Comparison of ENCODE assay signal across 12 cellular contexts in genomic region chr6:9405369-9405768, GRCh38.
DNase-seq lines count a peak whose midpoint lies in the region; ATAC-seq and TF ChIP-seq lines count a peak whose summit lies in the region.
"Had no signal": no experiment of that assay in that cellular context is flagged by ENCODE, and none has a peak within 500 bp of the region (broad histone marks: within the 10 kb centered on the region; RNA-seq: fewer than 3 reads in every experiment).

No MANE protein-coding gene starts in this region.

- TF ChIP-seq CTCF in MCF 10A (IDR thresholded peaks at IDR 0.05; ENCODE audit: unreplicated experiment) = no peak
- TF ChIP-seq CTCF in breast epithelium (IDR thresholded peaks at IDR 0.05) = no peak
- no peak for TF ChIP-seq CTCF in fibroblast of mammary gland (conservative IDR thresholded peaks at IDR 0.05; ENCODE audit: control insufficient read depth, insufficient read depth, low read depth, low read length)
- TF ChIP-seq CTCF in OCI-LY7 (conservative IDR thresholded peaks at IDR 0.05; ENCODE audit: low read length) = no peak

- H3K36me3 ChIP-seq in breast epithelium (no peaks in the 10 kb centered on the region), SJSA1 (no peaks in the 10 kb centered on the region), OCI-LY7 (ENCODE audit: insufficient read depth, low read length) (no peaks in the 10 kb centered on the region)

- H3K4me3 Mint-ChIP-seq in MCF 10A (ENCODE audit: unreplicated experiment) = no peak overlapping the region
- H3K4me3 Mint-ChIP-seq: GM23338 had no signal

- no peaks in the 10 kb centered on the region for H3K4me1 ChIP-seq in breast epithelium
- H3K4me1 ChIP-seq in SJSA1 (replicated peaks) = peaks cover 35% of the 10 kb centered on the region
- H3K4me1 ChIP-seq in OCI-LY7 (ENCODE audit: insufficient read depth, low read length, poor library complexity, severe bottlenecking) = no peaks in the 10 kb centered on the region

- intact Hi-C loops in MCF 10A (cut with micrococcal nuclease) = loop anchor here (5.0 kb wide), 1 partner anchor 698 kb away; no protein-coding TSS in a partner anchor
- intact Hi-C loops in breast epithelium (cut with DNase I; ENCODE audit: low total_unique reads) = no loop called here
- intact Hi-C loops in OCI-LY7 (cut with micrococcal nuclease; ENCODE audit: unreplicated experiment) = no loop called here

- H3K9me3 Mint-ChIP-seq in MCF 10A (ENCODE audit: unreplicated experiment) = no peaks in the 10 kb centered on the region
- H3K9me3 Mint-ChIP-seq: GM23338 had no signal

- H3K27me3 ChIP-seq in breast epithelium (no peaks in the 10 kb centered on the region), SJSA1 (replicated peaks) (no peaks in the 10 kb centered on the region)

- H2AFZ ChIP-seq in OCI-LY7 (ENCODE audit: low read length) = no peak overlapping the region
- H2AFZ ChIP-seq: GM23338 had no signal

- no peak for TF ChIP-seq POLR2A in breast epithelium (IDR thresholded peaks at IDR 0.05)

- no peak overlapping the region for H3K27ac ChIP-seq in breast epithelium
- no peak overlapping the region for H3K27ac ChIP-seq in SJSA1
- no peak overlapping the region for H3K27ac ChIP-seq in OCI-LY7 (ENCODE audit: low read depth, low read length, poor library complexity, severe bottlenecking)

- no peaks in the 10 kb centered on the region for H3K27me3 Mint-ChIP-seq in MCF 10A (ENCODE audit: insufficient read depth, unreplicated experiment)

- H3K4me1 Mint-ChIP-seq in MCF 10A (ENCODE audit: insufficient read depth, unreplicated experiment) = peaks cover 17% of the 10 kb centered on the region

- CTCF ChIA-PET in MCF 10A (lab: Yijun Ruan, JAX) = interaction anchor here (0.6 to 0.8 kb wide), 4 partner anchors 132 to 1009 kb away, joined by 3 to 4 read pairs (median 3); partner anchors contain the start of gene TFAP2A
- CTCF ChIA-PET in OCI-LY7 (lab: Charles Lee; ENCODE audit: unreplicated experiment) = no interaction called here

- no peaks in the 10 kb centered on the region for H3K9me2 ChIP-seq in OCI-LY7 (ENCODE audit: insufficient read depth, low read length)

- no peaks in the 10 kb centered on the region for H3K36me3 Mint-ChIP-seq in MCF 10A (ENCODE audit: insufficient read depth, unreplicated experiment)

- H3K9me3 ChIP-seq in breast epithelium (no peaks in the 10 kb centered on the region), SJSA1 (replicated peaks) (no peaks in the 10 kb centered on the region), OCI-LY7 (ENCODE audit: low read length) (no peaks in the 10 kb centered on the region)

- POLR2A ChIA-PET in MCF 10A (lab: Yijun Ruan, JAX) = interaction anchor here (0.5 to 2.2 kb wide), 8 partner anchors 16 to 1028 kb away, joined by 3 to 6 read pairs (median 4); partner anchors contain the start of gene TFAP2A
- POLR2A ChIA-PET in OCI-LY7 (lab: Charles Lee) = no interaction called here

- H3K4me2 ChIP-seq in OCI-LY7 (ENCODE audit: low read length) = no peak overlapping the region
- H3K4me2 ChIP-seq: GM23338 had no signal

- BruUV-seq in MCF 10A (replicated peaks; lab: Mats Ljungman, UMichigan) = no TSS peak
- BruUV-seq in OCI-LY7 (replicated peaks; lab: Mats Ljungman, UMichigan) = no TSS peak

- H3K79me2 ChIP-seq in OCI-LY7 (ENCODE audit: insufficient read depth, low read depth, low read length) = no peaks in the 10 kb centered on the region

- no peak overlapping the region for H3K4me3 ChIP-seq in breast epithelium
- H3K4me3 ChIP-seq in SJSA1 = no peak overlapping the region
- H3K4me3 ChIP-seq in fibroblast of mammary gland (ENCODE audit: control insufficient read depth, low read depth, low read length) = no peak overlapping the region
- no peak overlapping the region for H3K4me3 ChIP-seq in OCI-LY7 (ENCODE audit: low read depth, low read length, poor library complexity, severe bottlenecking)
- H3K4me3 ChIP-seq: GM23338 had no signal

- H3K27ac Mint-ChIP-seq in MCF 10A (ENCODE audit: low read depth, unreplicated experiment) = no peak overlapping the region
- H3K27ac Mint-ChIP-seq: GM23338 had no signal

- no peaks in the 10 kb centered on the region for H4K20me1 ChIP-seq in OCI-LY7 (ENCODE audit: insufficient read depth, low read length)

- DNase-seq in MCF 10A (ENCODE audit: unreplicated experiment) = peak; percentile 79
- no peak for DNase-seq in breast epithelium (ENCODE audit: low spot score in 2 of 2)
- DNase-seq in SJSA1 (ENCODE audit: low read depth in 1 of 2, low spot score in 2 of 2) = peak; percentile 50 to 72
- DNase-seq in fibroblast of mammary gland (ENCODE audit: low read depth) = peak; percentile 82
- DNase-seq in OCI-LY7 (ENCODE audit: low spot score) = no peak
- DNase-seq in RPMI8226 = no peak
- DNase-seq in activated effector memory CD4-positive, alpha-beta T cell treated with Interleukin-2 at 50 U/mL for 16 hours = no peak
- DNase-seq: activated CD4-positive, CD25-positive, alpha-beta regulatory T cell treated with anti-CD3 and anti-CD28 coated beads, Interleukin-2, amount 50 U/mL, for 72 hours; foreskin melanocyte; stimulated activated CD4-positive, alpha-beta T cell treated with anti-CD3 and anti-CD28 coated beads, Interleukin-4, amount 100 ng/mL, for 4 hours had no signal

- no peak for ATAC-seq in GM21423 (IDR thresholded peaks at IDR 0.05; ENCODE audit: unreplicated experiment)
- ATAC-seq: GM23338 had no signal

Comparison
In these comparisons a context has a peak if more than half of its experiments do, and no peak if none do; other contexts are left out.
1. DNase-seq: peak in MCF 10A (single experiment), SJSA1 (2 of 2) and fibroblast of mammary gland (single experiment); none in breast epithelium (0 of 2), OCI-LY7 (single experiment), RPMI8226 (single experiment) and activated effector memory CD4-positive, alpha-beta T cell treated with Interleukin-2 at 50 U/mL for 16 hours (single experiment).